ENCODE assay signal across 8 cellular contexts in genomic region chr6:42819803-42820508, GRCh38. TPM values are rescaled to one million over a fixed set of nuclear protein-coding genes. Genes with fewer than 3 reads are reported as not detected.
DNase-seq lines count a peak whose midpoint lies in the region; ATAC-seq and TF ChIP-seq lines count a peak whose summit lies in the region.

No MANE protein-coding gene starts in this region.

- 0 out of 2 replicates have a peak overlapping the region, but pooled peaks have one; percentile 6 for H3K4me2 ChIP-seq in OCI-LY7 (ENCODE audit: low read length)

- intact Hi-C loops in activated CD4-positive, alpha-beta T cell treated with anti-CD3 and anti-CD28 coated beads for 36 hours (cut with DNase I, micrococcal nuclease): no loop called here
- intact Hi-C loops in OCI-LY7 (cut with micrococcal nuclease; ENCODE audit: unreplicated experiment): no loop called here
- intact Hi-C loops in left ventricle myocardium inferior (cut with micrococcal nuclease): no loop called here

- POLR2A ChIA-PET in activated CD4-positive, alpha-beta T cell treated with anti-CD3 and anti-CD28 coated beads for 36 hours (lab: Charles Lee): no interaction called here
- POLR2A ChIA-PET in OCI-LY7 (lab: Charles Lee): interaction anchor here (0.6 to 1.0 kb wide), 2 partner anchors 11 to 28 kb away, joined by 3 to 5 read pairs; no protein-coding TSS in a partner anchor

- H3K9me3 ChIP-seq in OCI-LY7 (ENCODE audit: low read length) (no peaks in the 10 kb centered on the region), left ventricle myocardium inferior (replicated peaks) (no peaks in the 10 kb centered on the region), subcutaneous abdominal adipose tissue (ENCODE audit: control insufficient read depth in 5 of 5, low read length in 5 of 5) (no peaks in the 10 kb centered on the region)

- H3K9me3 Mint-ChIP-seq in activated CD4-positive, alpha-beta T cell treated with anti-CD3 and anti-CD28 coated beads for 36 hours (ENCODE audit: low read depth): no peaks in the 10 kb centered on the region

- H3K9ac ChIP-seq in subcutaneous abdominal adipose tissue (ENCODE audit: low read length in 5 of 5): peak overlapping the region in 1 of 5 donors; percentile 25

- no peaks in the 10 kb centered on the region for H3K27me3 ChIP-seq in left ventricle myocardium inferior (ENCODE audit: low read depth)
- H3K27me3 ChIP-seq in subcutaneous abdominal adipose tissue (ENCODE audit: control insufficient read depth in 5 of 5, insufficient read depth in 4 of 5, low read length in 5 of 5): no peaks in the 10 kb centered on the region

- CTCF ChIA-PET in activated CD4-positive, alpha-beta T cell treated with anti-CD3 and anti-CD28 coated beads for 36 hours (lab: Charles Lee): interaction anchor here (0.6 to 1.1 kb wide), 2 partner anchors 11 to 121 kb away, joined by 3 read pairs; no protein-coding TSS in a partner anchor
- CTCF ChIA-PET in OCI-LY7 (lab: Charles Lee; ENCODE audit: unreplicated experiment): no interaction called here

- H3K79me2 ChIP-seq in OCI-LY7 (ENCODE audit: insufficient read depth, low read depth, low read length): no peaks in the 10 kb centered on the region

- H3K27me3 Mint-ChIP-seq in activated CD4-positive, alpha-beta T cell treated with anti-CD3 and anti-CD28 coated beads for 36 hours: no peaks in the 10 kb centered on the region

- H3K27ac ChIP-seq in OCI-LY7 (ENCODE audit: low read depth, low read length, poor library complexity, severe bottlenecking) (no peak overlapping the region), left ventricle myocardium inferior (replicated peaks) (peak overlapping the region; percentile 68), subcutaneous abdominal adipose tissue (ENCODE audit: low read depth, low read length) (peak overlapping the region; percentile 56)

- no peak for DNase-seq in activated CD4-positive, alpha-beta T cell treated with anti-CD3 and anti-CD28 coated beads for 36 hours
- DNase-seq in activated CD4-positive, alpha-beta T cell treated with anti-CD3 and anti-CD28 coated beads, Interleukin-2, amount 50 U/mL, for 4 hours: no peak
- peak; percentile 41 for DNase-seq in OCI-LY7 (ENCODE audit: low spot score)
- no peak for DNase-seq in left ventricle myocardium inferior
- no peak for DNase-seq in cerebellum (ENCODE audit: low spot score)

- peak overlapping the region; percentile 51 for H3K27ac Mint-ChIP-seq in activated CD4-positive, alpha-beta T cell treated with anti-CD3 and anti-CD28 coated beads for 36 hours

- H3K4me1 Mint-ChIP-seq in activated CD4-positive, alpha-beta T cell treated with anti-CD3 and anti-CD28 coated beads for 36 hours: peaks cover 20% of the 10 kb centered on the region

- peaks cover 5% of the 10 kb centered on the region for H3K4me1 ChIP-seq in OCI-LY7 (ENCODE audit: insufficient read depth, low read length, poor library complexity, severe bottlenecking)
- H3K4me1 ChIP-seq in left ventricle myocardium inferior: peaks cover 31% of the 10 kb centered on the region
- peaks cover 2 to 17% (median 16%) of the 10 kb centered on the region in 5 donors for H3K4me1 ChIP-seq in subcutaneous abdominal adipose tissue (ENCODE audit: control insufficient read depth in 5 of 5, insufficient read depth in 5 of 5, low read length in 5 of 5)

- no peaks in the 10 kb centered on the region for H4K20me1 ChIP-seq in OCI-LY7 (ENCODE audit: insufficient read depth, low read length)

- H3K36me3 Mint-ChIP-seq in activated CD4-positive, alpha-beta T cell treated with anti-CD3 and anti-CD28 coated beads for 36 hours (ENCODE audit: low read depth): peaks cover 3% of the 10 kb centered on the region

- no peak overlapping the region for H3K4me3 Mint-ChIP-seq in activated CD4-positive, alpha-beta T cell treated with anti-CD3 and anti-CD28 coated beads for 36 hours

- peak; percentile 51 for TF ChIP-seq CTCF in OCI-LY7 (conservative IDR thresholded peaks at IDR 0.05; ENCODE audit: low read length)
- TF ChIP-seq CTCF in left ventricle myocardium inferior (IDR thresholded peaks at IDR 0.05; ENCODE audit: borderline replicate concordance): peak; percentile 28

- peak; percentile 91 for ATAC-seq in activated CD4-positive, alpha-beta T cell treated with anti-CD3 and anti-CD28 coated beads for 36 hours
- ATAC-seq in HG02763 (IDR thresholded peaks at IDR 0.05; ENCODE audit: unreplicated experiment) (no peak), HG03342 (IDR thresholded peaks at IDR 0.05; ENCODE audit: unreplicated experiment) (no peak)

- no peak overlapping the region for H2AFZ ChIP-seq in OCI-LY7 (ENCODE audit: low read length)

- BruUV-seq in OCI-LY7 (replicated peaks; lab: Mats Ljungman, UMichigan): no TSS peak

- peaks cover 25% of the 10 kb centered on the region for H3K36me3 ChIP-seq in OCI-LY7 (ENCODE audit: insufficient read depth, low read length)
- H3K36me3 ChIP-seq in left ventricle myocardium inferior: peaks cover 29% of the 10 kb centered on the region
- peaks cover 3 to 20% (median 11%) of the 10 kb centered on the region in 5 donors for H3K36me3 ChIP-seq in subcutaneous abdominal adipose tissue (ENCODE audit: control insufficient read depth in 5 of 5, insufficient read depth in 5 of 5, low read length in 5 of 5)

- no peaks in the 10 kb centered on the region for H3K9me2 ChIP-seq in OCI-LY7 (ENCODE audit: insufficient read depth, low read length)

- no peak overlapping the region for H3K4me3 ChIP-seq in OCI-LY7 (ENCODE audit: low read depth, low read length, poor library complexity, severe bottlenecking)
- H3K4me3 ChIP-seq in left ventricle myocardium inferior: no peak overlapping the region
- H3K4me3 ChIP-seq in subcutaneous abdominal adipose tissue (ENCODE audit: low read depth in 1 of 5, low read length in 5 of 5): peak overlapping the region in 1 of 5 donors; percentile 43

RNA-seq across cellular contexts. Expression of gene BICRAL, which starts 38.1 kb away (rescaled TPM):
- 10 to 100 TPM; 11.5 to 14.3 TPM for total RNA-seq in activated CD4-positive, alpha-beta T cell treated with anti-CD3 and anti-CD28 coated beads for 36 hours
- 8.0 and 10.3 TPM in 2 replicates for total RNA-seq in OCI-LY7 (2014; rRNA removed; shearing (Covaris generic))
- total RNA-seq in OCI-LY7 (2022) (25.7 and 27.8 TPM in 2 replicates), left ventricle myocardium inferior (12.0 TPM), cerebellum (20.2 TPM)

RNA-seq across cellular contexts. Expression of gene RPL7L1, which starts 59.5 kb away (rescaled TPM):
- total RNA-seq in activated CD4-positive, alpha-beta T cell treated with anti-CD3 and anti-CD28 coated beads for 36 hours: 100 to 1,000 TPM; 124 to 152 TPM
- 83.2 and 101 TPM in 2 replicates for total RNA-seq in OCI-LY7 (2014; rRNA removed; shearing (Covaris generic))
- total RNA-seq in OCI-LY7 (2022): 109 and 123 TPM in 2 replicates
- total RNA-seq in left ventricle myocardium inferior: 42.2 TPM
- total RNA-seq in cerebellum: 81.9 TPM
